ENCODE assay signal across 19 cellular contexts in the genomic region with DNA sequence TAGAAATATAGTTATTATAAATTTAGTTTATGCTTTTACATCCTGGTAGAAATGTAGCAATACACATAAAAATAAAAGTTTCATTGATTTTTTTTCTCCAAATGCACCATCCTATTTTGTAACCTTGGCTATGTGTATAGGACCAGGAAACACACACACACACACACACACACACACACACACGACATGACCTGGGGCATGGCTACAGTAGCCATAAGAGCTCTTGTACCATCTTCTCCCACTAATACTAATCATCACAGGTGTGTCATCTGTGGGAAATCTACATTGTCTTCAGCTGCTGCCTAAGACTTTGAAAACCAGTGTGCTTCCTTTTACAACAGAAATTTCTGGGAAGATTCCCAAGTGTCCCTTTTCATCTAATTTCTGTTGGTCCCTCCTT.
"Had no signal": no experiment of that assay in that cellular context is flagged by ENCODE, and none has a peak within 500 bp of the region (broad histone marks: within the 10 kb centered on the region; RNA-seq: fewer than 3 reads in every experiment).

No MANE protein-coding gene starts in this region.

- H3K27me3 Mint-ChIP-seq: dendritic cell treated with granulocyte-macrophage colony-stimulating factor and Interleukin-4, amounts not matched to agents 40 ng/mL and 50 ng/mL, for 4 days; effector memory CD8-positive, alpha-beta T cell; naive B cell had no signal

- H3K36me3 ChIP-seq: esophagus muscularis mucosa, gastrocnemius medialis, left ventricle myocardium inferior, lower lobe of right lung had no signal

- H3K27me3 ChIP-seq: esophagus muscularis mucosa, gastrocnemius medialis had no signal

- H3K4me1 ChIP-seq: gastrocnemius medialis, left ventricle myocardium inferior had no signal

- FAIRE-seq: colon, urothelium cell line had no signal

- H3K4me3 Mint-ChIP-seq: dendritic cell treated with granulocyte-macrophage colony-stimulating factor and Interleukin-4, amounts not matched to agents 40 ng/mL and 50 ng/mL, for 4 days; effector memory CD8-positive, alpha-beta T cell; naive B cell; nephron progenitor cell had no signal

- DNase-seq: effector memory CD8-positive, alpha-beta T cell; gastrocnemius medialis; glutamatergic neuron; islet precursor cell; left cardiac atrium; left ventricle myocardium inferior; lower lobe of right lung; mesendoderm; naive B cell; nephron progenitor cell; right cardiac atrium; stimulated activated CD4-positive, alpha-beta T cell treated with anti-CD3 and anti-CD28 coated beads, Interleukin-2, amount 100 ng/mL, for 48 hours; stimulated activated naive CD4-positive, alpha-beta T cell treated with Interleukin-2 at 50 U/mL for 16 hours; trophoblast cell had no signal

- H3K4me1 Mint-ChIP-seq: naive B cell had no signal

- H3K9me3 ChIP-seq: esophagus muscularis mucosa, gastrocnemius medialis, left ventricle myocardium inferior, lower lobe of right lung had no signal

- H3K36me3 Mint-ChIP-seq: naive B cell had no signal

- H3K27ac ChIP-seq: epithelial cell of prostate, esophagus muscularis mucosa, gastrocnemius medialis, left ventricle myocardium inferior, lower lobe of right lung had no signal

- H3K27ac Mint-ChIP-seq: dendritic cell treated with granulocyte-macrophage colony-stimulating factor and Interleukin-4, amounts not matched to agents 40 ng/mL and 50 ng/mL, for 4 days; effector memory CD8-positive, alpha-beta T cell; naive B cell; nephron progenitor cell had no signal

- ATAC-seq: effector memory CD8-positive, alpha-beta T cell; gastrocnemius medialis had no signal

- H3K9me3 Mint-ChIP-seq: dendritic cell treated with granulocyte-macrophage colony-stimulating factor and Interleukin-4, amounts not matched to agents 40 ng/mL and 50 ng/mL, for 4 days; effector memory CD8-positive, alpha-beta T cell; nephron progenitor cell had no signal

- H3K4me3 ChIP-seq: esophagus muscularis mucosa, gastrocnemius medialis, left ventricle myocardium inferior, lower lobe of right lung had no signal
